Comparison of ENCODE assay signal across 9 cellular contexts in the genomic region with DNA sequence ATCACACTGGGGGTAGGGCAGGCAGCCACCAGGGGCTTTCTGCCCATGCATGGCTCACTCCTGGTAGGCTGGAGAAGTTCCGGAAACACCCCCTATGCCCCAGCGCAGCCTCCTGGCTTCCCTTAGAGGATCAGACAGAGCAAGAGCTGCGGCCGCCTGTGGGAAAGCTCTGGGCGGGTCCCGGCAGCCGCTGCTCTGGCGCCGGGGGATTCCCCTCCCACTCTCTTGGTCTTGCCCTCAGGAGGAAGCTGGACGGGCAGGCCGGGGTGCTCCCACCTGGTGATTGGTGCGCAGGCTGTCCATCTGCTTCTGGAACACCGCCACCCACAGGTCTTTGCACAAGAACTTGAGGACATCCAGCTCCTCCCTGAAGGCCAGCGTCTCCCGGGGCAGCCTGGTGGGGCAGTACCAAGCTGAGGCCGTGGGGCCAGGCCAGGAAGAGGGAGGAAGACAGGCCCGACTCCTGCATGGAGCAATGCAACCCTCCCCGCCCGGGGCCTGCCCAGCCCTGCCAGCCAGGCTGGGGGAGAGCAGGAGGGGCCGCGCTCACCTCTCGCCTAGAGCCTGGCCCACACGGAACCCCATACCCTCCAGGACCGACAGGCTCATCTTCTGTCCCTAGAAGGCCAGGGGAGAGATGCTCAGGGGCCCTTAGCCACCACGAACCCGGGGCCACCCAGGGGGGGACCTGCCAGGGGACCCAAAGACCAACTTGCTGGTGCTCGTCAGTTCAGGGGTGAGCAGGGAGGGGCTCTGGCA. TPM values are rescaled to one million over a fixed set of nuclear protein-coding genes. Genes with fewer than 3 reads are reported as not detected.
DNase-seq lines count a peak whose midpoint lies in the region; ATAC-seq, FAIRE-seq and TF ChIP-seq lines count a peak whose summit lies in the region.
"Had no signal": no experiment of that assay in that cellular context is flagged by ENCODE, and none has a peak within 500 bp of the region (broad histone marks: within the 10 kb centered on the region; RNA-seq: fewer than 3 reads in every experiment).

No MANE protein-coding gene starts in this region.

- H3K27me3 ChIP-seq in SJSA1 (replicated peaks) = peaks cover 6% of the 10 kb centered on the region; the same call in 1 of the 2 replicates
- H3K27me3 ChIP-seq in breast epithelium = no peaks in the 10 kb centered on the region
- H3K27me3 ChIP-seq in mesendoderm (ENCODE audit: insufficient read depth, low read length, poor library complexity) = no peaks in the 10 kb centered on the region
- H3K27me3 ChIP-seq in dorsolateral prefrontal cortex = peaks cover 0 to 5% (median 0%) of the 10 kb centered on the region in 45 donors

- H3K27ac ChIP-seq in SJSA1 (no peak overlapping the region), breast epithelium (peak overlapping the region; percentile 56 to 61), mesendoderm (ENCODE audit: low read depth, low read length) (no peak overlapping the region), dorsolateral prefrontal cortex (no peak overlapping the region)

- H3K23ac ChIP-seq in mesendoderm (ENCODE audit: low read length) = no peak overlapping the region

- no peak for TF ChIP-seq CTCF in breast epithelium (IDR thresholded peaks at IDR 0.05)
- TF ChIP-seq CTCF in dorsolateral prefrontal cortex (IDR thresholded peaks at IDR 0.05 in 54 of 56, conservative IDR thresholded peaks at IDR 0.05 in 2 of 56; ENCODE audit: low read depth in 1 of 56, partially characterized antibody in 56 of 56) = no peak

- no peaks in the 10 kb centered on the region for H3K79me2 ChIP-seq in mesendoderm (ENCODE audit: control insufficient read depth, insufficient read depth, low read length)

- no peak overlapping the region for H3K18ac ChIP-seq in mesendoderm (ENCODE audit: low read length)

- intact Hi-C loops in breast epithelium (cut with DNase I; ENCODE audit: low total_unique reads) = loop anchor here (5.0 kb wide), 1 partner anchor 1717 kb away; no protein-coding TSS in a partner anchor
- intact Hi-C loops in dorsolateral prefrontal cortex (cut with DNase I) = no loop called here

- WGBS in mesendoderm (ENCODE audit: extremely low coverage, insufficient coverage, low lambda C conversion rate) = no CpG with 5 or more reads among the region's 27 CpGs

- H2AK5ac ChIP-seq in mesendoderm (ENCODE audit: low read length) = no peak overlapping the region

- no peaks in the 10 kb centered on the region for H3K79me1 ChIP-seq in mesendoderm (ENCODE audit: low read length)

- no peak overlapping the region for H3K4me3 ChIP-seq in SJSA1
- peak overlapping the region in 2 of 3 donors; percentile 0 to 35 for H3K4me3 ChIP-seq in breast epithelium
- no peak overlapping the region for H3K4me3 ChIP-seq in mesendoderm (ENCODE audit: low read length)
- no peak overlapping the region for H3K4me3 ChIP-seq in dorsolateral prefrontal cortex

- no peak overlapping the region for H3K4me2 ChIP-seq in mesendoderm (ENCODE audit: low read length)

- no peaks in the 10 kb centered on the region for H3K9me3 ChIP-seq in SJSA1 (replicated peaks)
- no peaks in the 10 kb centered on the region for H3K9me3 ChIP-seq in breast epithelium

- no peak for FAIRE-seq in frontal cortex (lab: Jason Lieb, UNC)
- FAIRE-seq: TTC549 had no signal

- H3K4me1 ChIP-seq in SJSA1 (replicated peaks) (peaks cover 9% of the 10 kb centered on the region), breast epithelium (peaks cover 11 to 16% of the 10 kb centered on the region in 2 donors), mesendoderm (ENCODE audit: control insufficient read depth, low read depth, low read length) (no peaks in the 10 kb centered on the region)

- DNase-seq in SJSA1 (ENCODE audit: low read depth in 1 of 2, low spot score in 2 of 2) (peak; percentile 42 to 74), breast epithelium (ENCODE audit: low spot score in 2 of 2) (peak; percentile 80 to 85), mesendoderm (peak; percentile 87), NCI-H2107 (lab: John Stamatoyannopoulos, UW) (no peak), dorsolateral prefrontal cortex (no peak), frontal cortex (ENCODE audit: low spot score in 2 of 2) (no peak)

- H4K8ac ChIP-seq in mesendoderm (ENCODE audit: low read depth, low read length) = no peak overlapping the region

- no peak overlapping the region for H3K4ac ChIP-seq in mesendoderm (ENCODE audit: low read depth, low read length)

- no peak overlapping the region for H4K5ac ChIP-seq in mesendoderm (ENCODE audit: low read length)

- no peak overlapping the region for H3K9ac ChIP-seq in mesendoderm (ENCODE audit: low read length)

- ATAC-seq in HG02885 (IDR thresholded peaks at IDR 0.05; ENCODE audit: poor library complexity, unreplicated experiment) = peak; percentile 68

- H2BK5ac ChIP-seq in mesendoderm (ENCODE audit: low read length) = no peak overlapping the region

- TF ChIP-seq POLR2A in GM18526 (IDR thresholded peaks at IDR 0.05; ENCODE audit: extremely low read depth, insufficient read length) (peak; percentile 6), breast epithelium (IDR thresholded peaks at IDR 0.05) (no peak)

- H2BK120ac ChIP-seq in mesendoderm (ENCODE audit: low read depth, low read length) = no peak overlapping the region

- no peaks in the 10 kb centered on the region for H3K36me3 ChIP-seq in SJSA1
- no peaks in the 10 kb centered on the region for H3K36me3 ChIP-seq in breast epithelium
- no peaks in the 10 kb centered on the region for H3K36me3 ChIP-seq in mesendoderm (ENCODE audit: control insufficient read depth, insufficient read depth, low read length)

- H3K56ac ChIP-seq in mesendoderm (ENCODE audit: low read length) = peak overlapping the region; percentile 50

- H2BK15ac ChIP-seq in mesendoderm (replicated peaks; ENCODE audit: low read depth) = no peak overlapping the region

RNA-seq across cellular contexts. Expression of a gene that starts 4.0 kb away (rescaled TPM):
- total RNA-seq in SJSA1 (2014; rRNA removed; shearing (Covaris generic)) = not detected in 2 replicates
- 1 to 10 TPM in 2 of 3 donors, under 1 TPM in 1; 0.16 to 1.3 (median 1.0) TPM for total RNA-seq in breast epithelium
- polyA plus RNA-seq in mesendoderm (2013, experiment 1 of 2) = 0.01 TPM
- 0.03 TPM for polyA plus RNA-seq in mesendoderm (2013, experiment 2 of 2)
- 1 to 10 TPM in 26 of 120 experiments, under 1 TPM in 94; 0.22 to 2.5 (median 0.70) TPM for total RNA-seq in dorsolateral prefrontal cortex
- total RNA-seq in frontal cortex = 1.2 TPM

RNA-seq across cellular contexts. Expression of a gene that starts 13.3 kb away (rescaled TPM):
- 13.3 and 19.9 TPM in 2 replicates for total RNA-seq in SJSA1 (2014; rRNA removed; shearing (Covaris generic))
- total RNA-seq in breast epithelium (10 to 100 TPM; 29.5 to 54.4 (median 34.7) TPM), dorsolateral prefrontal cortex (10 to 100 TPM in 119 of 120 experiments, 1 to 10 TPM in 1; 9.2 to 35.7 (median 20.2) TPM), frontal cortex (2.9 TPM)
- 17.1 TPM for polyA plus RNA-seq in mesendoderm (2013, experiment 1 of 2)
- 16.6 TPM for polyA plus RNA-seq in mesendoderm (2013, experiment 2 of 2)

RNA-seq across cellular contexts. Expression of a gene that starts 13.8 kb away (rescaled TPM):
- 2.9 and 10.6 TPM in 2 replicates for total RNA-seq in SJSA1 (2014; rRNA removed; shearing (Covaris generic))
- 10 to 100 TPM; 10.2 to 13.0 (median 10.6) TPM for total RNA-seq in breast epithelium
- 2.1 TPM for polyA plus RNA-seq in mesendoderm (2013, experiment 1 of 2)
- 2.2 TPM for polyA plus RNA-seq in mesendoderm (2013, experiment 2 of 2)
- total RNA-seq in dorsolateral prefrontal cortex = 10 to 100 TPM in 119 of 120 experiments, 1 to 10 TPM in 1; 9.7 to 23.1 (median 13.5) TPM
- total RNA-seq in frontal cortex = 3.3 TPM

Comparison
In these comparisons a context has a peak if more than half of its experiments do, and no peak if none do; other contexts are left out.
1. DNase-seq: peak in SJSA1 (2 of 2), breast epithelium (2 of 2) and mesendoderm (single experiment); none in NCI-H2107 (single experiment), dorsolateral prefrontal cortex (0 of 10) and frontal cortex (0 of 2).
2. H3K27ac ChIP-seq: peak in breast epithelium (2 of 2); none in SJSA1 (single experiment), mesendoderm (single experiment) and dorsolateral prefrontal cortex (0 of 59).
3. H3K4me3 ChIP-seq: peak in breast epithelium (2 of 3); none in SJSA1 (single experiment), mesendoderm (single experiment) and dorsolateral prefrontal cortex (0 of 59).